In the genomic region with DNA sequence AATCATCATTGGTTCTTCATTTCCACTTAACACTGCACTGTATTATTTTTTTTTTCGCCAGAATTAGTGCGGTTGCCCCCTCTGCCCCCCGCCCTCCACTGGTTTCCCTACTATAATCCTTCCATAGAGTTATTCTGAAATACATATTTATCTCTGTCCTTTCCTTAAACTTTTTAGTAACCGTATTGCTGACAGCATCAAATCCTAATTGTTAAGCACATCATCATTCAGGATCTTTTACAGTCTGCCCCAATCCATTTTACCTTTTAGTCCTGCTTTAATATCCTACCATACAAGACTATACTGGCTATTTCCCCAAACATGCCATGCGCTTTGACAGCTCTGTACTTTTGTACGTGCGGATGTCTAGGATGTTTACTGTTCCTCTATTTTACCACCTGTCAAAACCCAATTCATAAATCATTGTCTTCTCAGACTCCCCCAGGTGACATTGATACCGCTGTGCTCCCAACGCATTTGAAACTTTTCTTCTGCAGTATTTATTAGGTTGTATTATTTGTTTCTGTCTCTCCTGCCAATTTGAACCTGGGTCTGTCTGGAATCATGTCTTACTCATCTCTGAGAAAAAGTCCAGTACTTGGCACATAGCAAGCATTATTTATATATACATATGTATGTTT, we compare ENCODE assay signal across 8 cellular contexts. TPM values are rescaled to one million over a fixed set of nuclear protein-coding genes. Genes with fewer than 3 reads are reported as not detected.
DNase-seq lines count a peak whose midpoint lies in the region; ATAC-seq and FAIRE-seq lines count a peak whose summit lies in the region.

No MANE protein-coding gene starts in this region.

- H3K4me3 ChIP-seq in CD4-positive, alpha-beta memory T cell (ENCODE audit: low read length in 2 of 2): peak overlapping the region; percentile 82 to 92
- H3K4me3 ChIP-seq in HUES48 (ENCODE audit: low read depth, low read length): peak overlapping the region; percentile 98

- H3K4me3 Mint-ChIP-seq in CD4-positive, alpha-beta memory T cell: peak overlapping the region; percentile 91 to 99 (median 98)
- peak overlapping the region; percentile 97 to 100 (median 98) for H3K4me3 Mint-ChIP-seq in immature natural killer cell

- ATAC-seq in activated naive CD4-positive, alpha-beta T cell treated with anti-CD3 and anti-CD28 coated beads, Interleukin-2, amount 50 U/mL, for 72 hours: no peak
- ATAC-seq in HG02938 (IDR thresholded peaks at IDR 0.05; ENCODE audit: unreplicated experiment) (no peak), sciatic nerve (no peak)

- H3K27ac Mint-ChIP-seq in CD4-positive, alpha-beta memory T cell: peak overlapping the region; percentile 90 to 100 (median 97)
- peak overlapping the region; percentile 90 to 97 for H3K27ac Mint-ChIP-seq in activated naive CD4-positive, alpha-beta T cell treated with anti-CD3 and anti-CD28 coated beads, Interleukin-2, amount 50 U/mL, for 72 hours
- peak overlapping the region; percentile 94 to 100 (median 99) for H3K27ac Mint-ChIP-seq in immature natural killer cell

- H3K27me3 Mint-ChIP-seq in CD4-positive, alpha-beta memory T cell: no peaks in the 10 kb centered on the region
- peaks cover 10 to 18% (median 14%) of the 10 kb centered on the region in 3 donors for H3K27me3 Mint-ChIP-seq in immature natural killer cell (ENCODE audit: low read depth in 3 of 3)

- peaks cover 50 to 86% (median 59%) of the 10 kb centered on the region in 4 donors for H3K4me1 Mint-ChIP-seq in CD4-positive, alpha-beta memory T cell
- peaks cover 86 to 89% of the 10 kb centered on the region in 2 donors for H3K4me1 Mint-ChIP-seq in immature natural killer cell

- peaks cover 71% of the 10 kb centered on the region for H3K4me1 ChIP-seq in CD4-positive, alpha-beta memory T cell (ENCODE audit: insufficient read depth, low read length)
- peaks cover 14% of the 10 kb centered on the region; the same call in 1 of the 2 replicates for H3K4me1 ChIP-seq in HUES48 (ENCODE audit: control insufficient read depth, insufficient read depth, low read length)

- no peaks in the 10 kb centered on the region for H3K27me3 ChIP-seq in CD4-positive, alpha-beta memory T cell (ENCODE audit: insufficient read depth, low read length)
- H3K27me3 ChIP-seq in HUES48 (ENCODE audit: control insufficient read depth, insufficient read depth, low read length): no peaks in the 10 kb centered on the region

- FAIRE-seq in urothelium cell line (lab: Jason Lieb, UNC): no peak

- H3K9me3 ChIP-seq in CD4-positive, alpha-beta memory T cell (ENCODE audit: control insufficient read depth in 1 of 2, low read length in 2 of 2): no peaks in the 10 kb centered on the region
- H3K9me3 ChIP-seq in HUES48 (ENCODE audit: control insufficient read depth, insufficient read depth, low read length): no peaks in the 10 kb centered on the region

- DNase-seq in CD4-positive, alpha-beta memory T cell: peak in 2 of 5 donors; percentile 8 to 40
- no peak for DNase-seq in activated naive CD4-positive, alpha-beta T cell treated with anti-CD3 and anti-CD28 coated beads, Interleukin-2, amount 50 U/mL, for 72 hours (ENCODE audit: low spot score in 2 of 2)
- peak in 1 of 3 donors; percentile 12 for DNase-seq in immature natural killer cell
- DNase-seq in substantia nigra (lab: John Stamatoyannopoulos, UW): no peak
- no peak for DNase-seq in sciatic nerve (ENCODE audit: low spot score)
- DNase-seq in urothelium cell line (ENCODE audit: low spot score): no peak

- CTCF ChIA-PET in CD4-positive, alpha-beta memory T cell (lab: Charles Lee; ENCODE audit: partially characterized antibody): interaction anchor here (1.1 kb wide), 1 partner anchor 76 kb away, joined by 3 read pairs; no protein-coding TSS in a partner anchor

- peaks cover 7 to 29% of the 10 kb centered on the region in 2 donors for H3K36me3 Mint-ChIP-seq in CD4-positive, alpha-beta memory T cell
- H3K36me3 Mint-ChIP-seq in activated naive CD4-positive, alpha-beta T cell treated with anti-CD3 and anti-CD28 coated beads, Interleukin-2, amount 50 U/mL, for 72 hours: peaks cover 12 to 33% of the 10 kb centered on the region in 2 donors
- H3K36me3 Mint-ChIP-seq in immature natural killer cell: no peaks in the 10 kb centered on the region

- peak overlapping the region; percentile 92 for H3K9ac ChIP-seq in HUES48 (ENCODE audit: low read depth, low read length)

- H3K36me3 ChIP-seq in CD4-positive, alpha-beta memory T cell (ENCODE audit: insufficient read depth, low read length): no peaks in the 10 kb centered on the region
- 0 out of 2 replicates have a peak, but pooled peaks cover 6% of the 10 kb centered on the region for H3K36me3 ChIP-seq in HUES48 (ENCODE audit: control insufficient read depth, insufficient read depth, low read length)

- H3K9me3 Mint-ChIP-seq in CD4-positive, alpha-beta memory T cell: no peaks in the 10 kb centered on the region
- H3K9me3 Mint-ChIP-seq in activated naive CD4-positive, alpha-beta T cell treated with anti-CD3 and anti-CD28 coated beads, Interleukin-2, amount 50 U/mL, for 72 hours: no peaks in the 10 kb centered on the region
- H3K9me3 Mint-ChIP-seq in immature natural killer cell: no peaks in the 10 kb centered on the region

- POLR2A ChIA-PET in CD4-positive, alpha-beta memory T cell (lab: Charles Lee; ENCODE audit: partially characterized antibody): interaction anchor here (1.0 to 3.5 kb wide), 6 partner anchors 20 to 107 kb away, joined by 3 to 28 read pairs (median 4); a partner anchor contains a TSS

- peak overlapping the region; percentile 89 for H3K27ac ChIP-seq in CD4-positive, alpha-beta memory T cell (ENCODE audit: low read depth, low read length)
- H3K27ac ChIP-seq in HUES48 (ENCODE audit: low read depth, low read length) (no peak overlapping the region), substantia nigra (ENCODE audit: low read depth, low read length, poor library complexity, severe bottlenecking) (peak overlapping the region; percentile 94)

- intact Hi-C loops in CD4-positive, alpha-beta memory T cell (cut with micrococcal nuclease): loop anchor here (2.0 to 10.0 kb wide), 2 partner anchors 771 to 1255 kb away; a partner anchor contains a TSS
- intact Hi-C loops in sciatic nerve (cut with DNase I): no loop called here

RNA-seq across cellular contexts. Expression of a gene that starts 1.0 kb away (rescaled TPM):
- 10 to 100 TPM; 92.2 to 94.2 TPM for total RNA-seq in CD4-positive, alpha-beta memory T cell
- 100 to 1,000 TPM; 106 to 111 TPM for polyA plus RNA-seq in CD4-positive, alpha-beta memory T cell
- total RNA-seq in activated naive CD4-positive, alpha-beta T cell treated with anti-CD3 and anti-CD28 coated beads, Interleukin-2, amount 50 U/mL, for 72 hours: 10 to 100 TPM; 52.4 to 52.7 TPM
- polyA plus RNA-seq in immature natural killer cell: 10 to 100 TPM; 70.7 to 95.1 (median 85.2) TPM
- 81.9 TPM for total RNA-seq in sciatic nerve

RNA-seq across cellular contexts. Expression of a gene that starts 1.5 kb away (rescaled TPM):
- total RNA-seq in CD4-positive, alpha-beta memory T cell: 10 to 100 TPM; 25.6 to 28.7 TPM
- polyA plus RNA-seq in CD4-positive, alpha-beta memory T cell: 10 to 100 TPM; 20.6 to 23.7 TPM
- total RNA-seq in activated naive CD4-positive, alpha-beta T cell treated with anti-CD3 and anti-CD28 coated beads, Interleukin-2, amount 50 U/mL, for 72 hours: 10 to 100 TPM; 63.9 to 80.7 TPM
- 10 to 100 TPM; 11.4 to 27.2 (median 21.9) TPM for polyA plus RNA-seq in immature natural killer cell
- total RNA-seq in sciatic nerve: 13.9 TPM
